19 cellular contexts compared by ENCODE assay signal in genomic region chr1:43288058-43288784, GRCh38. TPM values are rescaled to one million over a fixed set of nuclear protein-coding genes. Genes with fewer than 3 reads are reported as not detected.
DNase-seq lines count a peak whose midpoint lies in the region; ATAC-seq and TF ChIP-seq lines count a peak whose summit lies in the region.
"Had no signal": no experiment of that assay in that cellular context is flagged by ENCODE, and none has a peak within 500 bp of the region (broad histone marks: within the 10 kb centered on the region; RNA-seq: fewer than 3 reads in every experiment).

No MANE protein-coding gene starts in this region.

- H3K27me3 ChIP-seq in lower lobe of right lung (ENCODE audit: low read depth) = no peaks in the 10 kb centered on the region

- H3K9me3 ChIP-seq in lower lobe of right lung = no peaks in the 10 kb centered on the region

- intact Hi-C loops in lower lobe of right lung (cut with DNase I) = no loop called here

- H3K4me1 ChIP-seq in lower lobe of right lung = no peaks in the 10 kb centered on the region

- no peaks in the 10 kb centered on the region for H3K36me3 ChIP-seq in lower lobe of right lung

- DNase-seq in NCI-H2171 treated with DMSO at 0.1 percent for 48 hours (lab: John Stamatoyannopoulos, UW) (peak; percentile 14), NCI-H2171 (lab: John Stamatoyannopoulos, UW) (no peak), cerebellar cortex (ENCODE audit: low spot score) (peak; percentile 75), lower lobe of right lung (peak; percentile 17), D341Med (ENCODE audit: low spot score) (no peak), HuH-7.5 (ENCODE audit: low spot score) (no peak), CD1c-positive myeloid dendritic cell (ENCODE audit: extremely low spot score) (no peak)
- DNase-seq: COR-L47, DMS79, NCI-H1417 treated with DMSO at 0.1 percent for 48 hours, NCI-H2081, NCI-H82 had no signal

- TF ChIP-seq CTCF in lower lobe of right lung (IDR thresholded peaks at IDR 0.05) = no peak

- ATAC-seq in lower lobe of right lung (no peak), GM21447 (IDR thresholded peaks at IDR 0.05; ENCODE audit: unreplicated experiment) (no peak)
- ATAC-seq: HCT116, Panc1, Right ventricle myocardium inferior had no signal

- no peak overlapping the region for H3K27ac ChIP-seq in lower lobe of right lung
- H3K27ac ChIP-seq: 22Rv1, SK-N-MC had no signal

- no peak overlapping the region for H3K4me3 ChIP-seq in lower lobe of right lung
- H3K4me3 ChIP-seq: SK-N-MC had no signal

RNA-seq across cellular contexts. Expression of gene C1orf210, which starts 2.8 kb away (rescaled TPM):
- 19.1 TPM for total RNA-seq in lower lobe of right lung
- total RNA-seq: Right ventricle myocardium inferior had no signal

RNA-seq across cellular contexts. Expression of gene TIE1, which starts 12.6 kb away (rescaled TPM):
- 48.5 TPM for total RNA-seq in lower lobe of right lung
- total RNA-seq: HT-29 had no signal

RNA-seq across cellular contexts. Expression of gene TMEM125, which starts 18.4 kb away (rescaled TPM):
- total RNA-seq in lower lobe of right lung = 197 TPM
- total RNA-seq: Right ventricle myocardium inferior had no signal

RNA-seq across cellular contexts. Expression of gene MPL, which starts 49.4 kb away (rescaled TPM):
- total RNA-seq in lower lobe of right lung = 0.65 TPM

Comparison
In these comparisons a context has a peak if more than half of its experiments do, and no peak if none do; other contexts are left out.
1. DNase-seq: peak in NCI-H2171 treated with DMSO at 0.1 percent for 48 hours (single experiment), cerebellar cortex (single experiment) and lower lobe of right lung (single experiment); none in NCI-H2171 (single experiment), D341Med (single experiment), HuH-7.5 (single experiment) and CD1c-positive myeloid dendritic cell (single experiment).